Comparison of ENCODE assay signal across 10 cellular contexts in genomic region chr15:52232327-52232726, GRCh38. TPM values are rescaled to one million over a fixed set of nuclear protein-coding genes. Genes with fewer than 3 reads are reported as not detected.
DNase-seq lines count a peak whose midpoint lies in the region; ATAC-seq, FAIRE-seq and TF ChIP-seq lines count a peak whose summit lies in the region.
"Had no signal": no experiment of that assay in that cellular context is flagged by ENCODE, and none has a peak within 500 bp of the region (broad histone marks: within the 10 kb centered on the region; RNA-seq: fewer than 3 reads in every experiment).

No MANE protein-coding gene starts in this region.

- H3K4me1 ChIP-seq in Peyer's patch = peaks cover 0 to 30% (median 7%) of the 10 kb centered on the region in 4 donors

- peak; percentile 82 for FAIRE-seq in GM18507 (lab: Jason Lieb, UNC)

- ATAC-seq in GM21619 (IDR thresholded peaks at IDR 0.05; ENCODE audit: unreplicated experiment) = peak; percentile 58
- ATAC-seq in HG03460 (IDR thresholded peaks at IDR 0.05; ENCODE audit: unreplicated experiment) = peak; percentile 52
- ATAC-seq in esophagus mucosa = peak; percentile 29
- no peak for ATAC-seq in left lobe of liver

- DNase-seq in GM18507 (ENCODE audit: extremely low spot score, insufficient read length, low read depth) (no peak), left lobe of liver (ENCODE audit: low spot score) (no peak), DMS53 (lab: John Stamatoyannopoulos, UW) (no peak), Peyer's patch (no peak), A172 (ENCODE audit: low spot score) (no peak)
- DNase-seq: hypothalamus had no signal

- no peaks in the 10 kb centered on the region for H3K27me3 ChIP-seq in Peyer's patch

- TF ChIP-seq CTCF in Peyer's patch (IDR thresholded peaks at IDR 0.05) = no peak

- no peak overlapping the region for H3K4me3 ChIP-seq in Peyer's patch

- no peaks in the 10 kb centered on the region for H3K36me3 ChIP-seq in Peyer's patch

- no peaks in the 10 kb centered on the region for H3K9me3 ChIP-seq in Peyer's patch

- peak overlapping the region in 2 of 4 donors; percentile 68 to 70 for H3K27ac ChIP-seq in Peyer's patch
- H3K27ac ChIP-seq: KMS-11 had no signal

- TF ChIP-seq POLR2A in Peyer's patch (IDR thresholded peaks at IDR 0.05) = no peak

RNA-seq across cellular contexts. Expression of gene GNB5, which starts 41.1 kb away (rescaled TPM):
- total RNA-seq in esophagus mucosa (11.8 TPM), left lobe of liver (12.7 TPM), Peyer's patch (100 to 1,000 TPM in 1 of 4 donors, 1 to 10 TPM in 3; 6.1 to 120 (median 7.6) TPM)
- total RNA-seq in A172 (2014; rRNA removed; shearing (Covaris generic)) = 39.8 and 41.2 TPM in 2 replicates
